ENCODE assay signal across 7 cellular contexts in genomic region chr1:15430787-15431570, GRCh38. TPM values are rescaled to one million over a fixed set of nuclear protein-coding genes. Genes with fewer than 3 reads are reported as not detected.
DNase-seq lines count a peak whose midpoint lies in the region; TF ChIP-seq lines count a peak whose summit lies in the region.

No MANE protein-coding gene starts in this region.

- H3K36me3 ChIP-seq in Loucy (ENCODE audit: insufficient read depth, low read length): peaks cover 15% of the 10 kb centered on the region; the same call in 1 of the 2 replicates

- peak; percentile 8 for TF ChIP-seq CTCF in GM12801 (IDR thresholded peaks at IDR 0.05; ENCODE audit: extremely low read depth, insufficient read length)
- TF ChIP-seq CTCF in Loucy (conservative IDR thresholded peaks at IDR 0.05; ENCODE audit: low read length): peak; percentile 96
- peak; percentile 98 for TF ChIP-seq CTCF in coronary artery (IDR thresholded peaks at IDR 0.05)

- H4K20me1 ChIP-seq in Loucy (ENCODE audit: insufficient read depth, low read length, poor library complexity, severe bottlenecking): no peaks in the 10 kb centered on the region

- no peak overlapping the region for H2AFZ ChIP-seq in Loucy (ENCODE audit: low read length)

- no peak overlapping the region for H3K4me2 ChIP-seq in Loucy (ENCODE audit: low read depth, low read length, poor library complexity, severe bottlenecking)

- no peak overlapping the region for H3K9ac ChIP-seq in Loucy (ENCODE audit: low read depth, low read length, poor library complexity, severe bottlenecking)

- no peaks in the 10 kb centered on the region for H3K9me3 ChIP-seq in Loucy (ENCODE audit: insufficient read depth, low read depth, low read length)

- no peaks in the 10 kb centered on the region for H3K4me1 ChIP-seq in Loucy (ENCODE audit: insufficient read depth, low read length, poor library complexity, severe bottlenecking)

- H3K27ac ChIP-seq in coronary artery: no peak overlapping the region

- no peaks in the 10 kb centered on the region for H3K9me2 ChIP-seq in Loucy (replicated peaks; ENCODE audit: low read depth, low read length)

- no peaks in the 10 kb centered on the region for H3K79me2 ChIP-seq in Loucy (ENCODE audit: insufficient read depth, low read length)

- H3K4me3 ChIP-seq in Loucy (ENCODE audit: low read length, poor library complexity, severe bottlenecking): no peak overlapping the region
- H3K4me3 ChIP-seq in coronary artery: no peak overlapping the region

- no peaks in the 10 kb centered on the region for H3K27me3 ChIP-seq in Loucy (ENCODE audit: insufficient read depth, low read length, poor library complexity, severe bottlenecking)

- H3F3A ChIP-seq in Loucy (ENCODE audit: low read depth): no peaks in the 10 kb centered on the region

- DNase-seq in activated CD4-positive, alpha-beta T cell treated with anti-CD3 and anti-CD28 coated beads for 48 hours: peak; percentile 85
- DNase-seq in coronary artery (ENCODE audit: low spot score): no peak
- peak; percentile 50 to 63 for DNase-seq in lung microvascular endothelial cell (ENCODE audit: low read depth in 2 of 2)
- peak; percentile 44 to 48 for DNase-seq in stimulated activated CD8-positive, alpha-beta memory T cell treated with anti-CD3 and anti-CD28 coated beads, Interleukin-15, amount 100 ng/mL, for 4 hours (ENCODE audit: low read depth in 2 of 2)
- DNase-seq in NCI-H2029 (lab: John Stamatoyannopoulos, UW): no peak

RNA-seq across cellular contexts. Expression of gene CTRC, which starts 7.3 kb away (rescaled TPM):
- total RNA-seq in lung microvascular endothelial cell: not detected in 2 replicates

RNA-seq across cellular contexts. Expression of gene EFHD2, which starts 21.3 kb away (rescaled TPM):
- 20.2 and 26.6 TPM in 2 replicates for total RNA-seq in lung microvascular endothelial cell

RNA-seq across cellular contexts. Expression of gene CELA2A, which starts 25.6 kb away (rescaled TPM):
- total RNA-seq in lung microvascular endothelial cell: not detected in 2 replicates

RNA-seq across cellular contexts. Expression of gene CELA2B, which starts 44.9 kb away (rescaled TPM):
- not detected in 2 replicates for total RNA-seq in lung microvascular endothelial cell

Comparison
In these comparisons a context has a peak if more than half of its experiments do, and no peak if none do; other contexts are left out.
1. CTCF ChIP-seq: peak in every context shown above with its lines; median percentile 98 in coronary artery; 96 in Loucy; 8 in GM12801.
2. DNase-seq: peak in activated CD4-positive, alpha-beta T cell treated with anti-CD3 and anti-CD28 coated beads for 48 hours (single experiment), lung microvascular endothelial cell (2 of 2) and stimulated activated CD8-positive, alpha-beta memory T cell treated with anti-CD3 and anti-CD28 coated beads, Interleukin-15, amount 100 ng/mL, for 4 hours (2 of 2); none in coronary artery (single experiment) and NCI-H2029 (single experiment).